In the genomic region with DNA sequence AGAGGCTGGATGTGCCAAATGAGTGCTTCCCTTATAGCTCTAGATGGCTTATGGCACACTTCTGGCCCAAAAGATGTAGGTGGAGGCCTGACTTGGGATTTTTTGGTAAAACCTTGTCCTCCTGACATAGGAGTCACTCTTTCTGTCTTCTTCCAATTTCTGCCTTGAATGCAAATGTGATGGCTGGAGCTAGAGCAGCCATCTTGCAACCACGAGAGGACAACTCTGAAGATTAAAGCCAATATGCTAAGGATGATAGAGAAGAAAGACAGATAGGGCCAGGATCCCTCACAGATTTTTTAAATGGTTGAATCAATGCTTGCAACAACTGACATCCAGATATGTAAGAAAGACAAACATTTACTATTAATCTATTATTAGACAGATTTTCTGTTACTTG, we compare ENCODE assay signal across 20 cellular contexts. TPM values are rescaled to one million over a fixed set of nuclear protein-coding genes. Genes with fewer than 3 reads are reported as not detected.
DNase-seq lines count a peak whose midpoint lies in the region; ATAC-seq, FAIRE-seq and TF ChIP-seq lines count a peak whose summit lies in the region.
"Had no signal": no experiment of that assay in that cellular context is flagged by ENCODE, and none has a peak within 500 bp of the region (broad histone marks: within the 10 kb centered on the region; RNA-seq: fewer than 3 reads in every experiment).

No MANE protein-coding gene starts in this region.

- H3K4me1 ChIP-seq in HEK293 (ENCODE audit: control insufficient read depth, insufficient read depth, low read length) (no peaks in the 10 kb centered on the region), K562 (replicated peaks in 1 of 2; ENCODE audit: control insufficient read depth in 2 of 2, insufficient read depth in 2 of 2, low read length in 2 of 2) (no peaks in the 10 kb centered on the region), osteoblast (ENCODE audit: insufficient read depth, low read length) (no peaks in the 10 kb centered on the region), heart left ventricle (no peaks in the 10 kb centered on the region), GM23248 (ENCODE audit: insufficient read depth) (no peaks in the 10 kb centered on the region)
- H3K4me1 ChIP-seq: A549; BLaER1 treated with 17β-estradiol and CSF1 and Interleukin-3, amounts not matched to agents 10 nM and 100 nM had no signal

- DNase-seq in K562 (ENCODE audit: extremely low read depth in 1 of 4, low spot score in 3 of 4) (no peak), osteoblast (ENCODE audit: insufficient read length, low spot score, missing footprints) (peak; percentile 25), heart left ventricle (no peak), GM23248 (no peak)
- DNase-seq: AML-193; Caco-2; Calu3; CD4-positive, alpha-beta T cell; CD8-positive, alpha-beta T cell; DMS79 treated with DMSO at 0.1 percent for 48 hours; GF-D8 had no signal

- no peak overlapping the region for H2AFZ ChIP-seq in K562 (ENCODE audit: low read depth, low read length)
- H2AFZ ChIP-seq in osteoblast (ENCODE audit: low read length) = no peak overlapping the region
- H2AFZ ChIP-seq in GM23248 = no peak overlapping the region

- TF ChIP-seq CTCF in HEK293 (tag by site-specific recombination; IDR thresholded peaks at IDR 0.05) (no peak), K562 (IDR thresholded peaks at IDR 0.05 in 2 of 3, conservative IDR thresholded peaks at IDR 0.05 in 1 of 3; ENCODE audit: insufficient read depth in 2 of 3, low read depth in 1 of 3, low read length in 3 of 3) (no peak), osteoblast (IDR thresholded peaks at IDR 0.05; ENCODE audit: extremely low read depth, low read depth, low read length) (no peak), heart left ventricle (IDR thresholded peaks at IDR 0.05) (no peak)

- TF ChIP-seq POLR2A in K562 (conservative IDR thresholded peaks at IDR 0.05) (no peak), heart left ventricle (IDR thresholded peaks at IDR 0.05) (no peak)

- ATAC-seq in K562 = no peak
- no peak for ATAC-seq in heart left ventricle
- ATAC-seq: A549; CD8-positive, alpha-beta T cell had no signal

- no peak for FAIRE-seq in K562 (lab: Jason Lieb, UNC)
- FAIRE-seq: A549, D721Med, G401.6, GM12891, GM19239 had no signal

- peaks cover 22 to 39% of the 10 kb centered on the region in 2 experiments for H3K27me3 ChIP-seq in K562 (ENCODE audit: control insufficient read depth in 2 of 2, insufficient read depth in 2 of 2, low read length in 2 of 2)
- H3K27me3 ChIP-seq in osteoblast (ENCODE audit: insufficient read depth, low read length) = peaks cover 5% of the 10 kb centered on the region
- peaks cover 0 to 16% (median 0%) of the 10 kb centered on the region in 9 donors for H3K27me3 ChIP-seq in heart left ventricle
- H3K27me3 ChIP-seq in GM23248 (replicated peaks; ENCODE audit: insufficient read depth) = peaks cover 20% of the 10 kb centered on the region
- H3K27me3 ChIP-seq: BLaER1 treated with 17β-estradiol and CSF1 and Interleukin-3, amounts not matched to agents 10 nM and 100 nM had no signal

- H3K27ac ChIP-seq in HEK293 (ENCODE audit: extremely low read depth, low read depth, low read length) = no peak overlapping the region
- no peak overlapping the region for H3K27ac ChIP-seq in K562 (ENCODE audit: extremely low read depth, low read depth, low read length)
- no peak overlapping the region for H3K27ac ChIP-seq in osteoblast (ENCODE audit: low read depth, low read length)
- H3K27ac ChIP-seq in heart left ventricle = no peak overlapping the region
- no peak overlapping the region for H3K27ac ChIP-seq in GM23248
- H3K27ac ChIP-seq: 22Rv1; A549; BLaER1 treated with 17β-estradiol and CSF1 and Interleukin-3, amounts not matched to agents 10 nM and 100 nM; C4-2B had no signal

- in situ Hi-C loops in K562 (cut with MboI) = no loop called here
- in situ Hi-C loops in GM23248 (cut with MboI) = no loop called here

- BruUV-seq in K562 (replicated peaks; lab: Mats Ljungman, UMichigan) = no TSS peak

- H3K9ac ChIP-seq in K562 (ENCODE audit: insufficient read depth in 1 of 2, low read depth in 2 of 2, low read length in 2 of 2) = no peak overlapping the region
- H3K9ac ChIP-seq in GM23248 = no peak overlapping the region
- H3K9ac ChIP-seq: BLaER1 treated with 17β-estradiol and CSF1 and Interleukin-3, amounts not matched to agents 10 nM and 100 nM had no signal

- no peaks in the 10 kb centered on the region for H3K79me2 ChIP-seq in K562 (ENCODE audit: control insufficient read depth, insufficient read depth, low read length)
- no peaks in the 10 kb centered on the region for H3K79me2 ChIP-seq in osteoblast (ENCODE audit: insufficient read depth, low read length)
- H3K79me2 ChIP-seq in GM23248 (ENCODE audit: insufficient read depth) = no peaks in the 10 kb centered on the region

- CTCF ChIA-PET in HEK293 (lab: Yijun Ruan, JAX) (no interaction called here), K562 (lab: Yijun Ruan, JAX; ENCODE audit: low intra/inter-chr PET ratio) (no interaction called here)

- no peaks in the 10 kb centered on the region for H3K36me3 ChIP-seq in HEK293 (ENCODE audit: control insufficient read depth in 2 of 2, insufficient read depth in 1 of 2, low read length in 2 of 2)
- H3K36me3 ChIP-seq in K562 (ENCODE audit: control insufficient read depth, insufficient read depth, low read length) = no peaks in the 10 kb centered on the region
- no peaks in the 10 kb centered on the region for H3K36me3 ChIP-seq in osteoblast (ENCODE audit: insufficient read depth, low read length)
- no peaks in the 10 kb centered on the region for H3K36me3 ChIP-seq in heart left ventricle
- H3K36me3 ChIP-seq in GM23248 (ENCODE audit: low read depth) = no peaks in the 10 kb centered on the region
- H3K36me3 ChIP-seq: BLaER1 treated with 17β-estradiol and CSF1 and Interleukin-3, amounts not matched to agents 10 nM and 100 nM had no signal

- H3K4me2 ChIP-seq in K562 (ENCODE audit: insufficient read depth, low read length) (no peak overlapping the region), osteoblast (ENCODE audit: insufficient read depth, low read length) (no peak overlapping the region), GM23248 (ENCODE audit: unreplicated experiment) (no peak overlapping the region)
- H3K4me2 ChIP-seq: A549; BLaER1 treated with 17β-estradiol and CSF1 and Interleukin-3, amounts not matched to agents 10 nM and 100 nM had no signal

- no peak for TF ChIP-seq RAD21 in K562 (CRISPR knock-in tag; conservative IDR thresholded peaks at IDR 0.05 in 1 of 2, IDR thresholded peaks at IDR 0.05 in 1 of 2)

- no peaks in the 10 kb centered on the region for H3K9me1 ChIP-seq in K562 (ENCODE audit: control insufficient read depth, insufficient read depth, low read length)

- H3K4me3 ChIP-seq in HEK293 (ENCODE audit: low read depth, low read length) (no peak overlapping the region), K562 (no peak overlapping the region), osteoblast (ENCODE audit: insufficient read depth, low read length) (no peak overlapping the region), heart left ventricle (no peak overlapping the region), GM23248 (no peak overlapping the region)
- H3K4me3 ChIP-seq: A549; BLaER1 treated with 17β-estradiol and CSF1 and Interleukin-3, amounts not matched to agents 10 nM and 100 nM had no signal

- H4K20me1 ChIP-seq in K562 (replicated peaks; ENCODE audit: control insufficient read depth, insufficient read depth, low read length) = no peaks in the 10 kb centered on the region
- H4K20me1 ChIP-seq in osteoblast (ENCODE audit: insufficient read depth, low read length) = no peaks in the 10 kb centered on the region
- no peaks in the 10 kb centered on the region for H4K20me1 ChIP-seq in GM23248 (ENCODE audit: insufficient read depth)
- H4K20me1 ChIP-seq: BLaER1 treated with 17β-estradiol and CSF1 and Interleukin-3, amounts not matched to agents 10 nM and 100 nM had no signal

- WGBS in K562 (ENCODE audit: insufficient coverage, low coverage, missing lambda C conversion rate) = 0% methylated on average over 1 of the region's 1 CpG
- WGBS in heart left ventricle, 4 donors = 88 to 93% (median 91%) methylated on average over 1 of the region's 1 CpG
- WGBS in GM23248 (ENCODE audit: low coverage in 1 of 2, low lambda C conversion rate in 2 of 2, missing lambda C conversion rate in 2 of 2), 2 experiments = 0% methylated on average over 1 of the region's 1 CpG

- H3F3A ChIP-seq in GM23248 (ENCODE audit: insufficient read depth) = no peaks in the 10 kb centered on the region

- H3K9me3 ChIP-seq in HEK293 (ENCODE audit: control insufficient read depth, insufficient read depth, low read depth, low read length) (no peaks in the 10 kb centered on the region), K562 (replicated peaks; ENCODE audit: control insufficient read depth, insufficient read depth, low read depth, low read length) (no peaks in the 10 kb centered on the region), osteoblast (ENCODE audit: low read depth, low read length) (no peaks in the 10 kb centered on the region), heart left ventricle (peaks cover 0 to 3% (median 0%) of the 10 kb centered on the region in 12 donors), GM23248 (ENCODE audit: low read depth) (no peaks in the 10 kb centered on the region)
- H3K9me3 ChIP-seq: A549, Caco-2 had no signal

- intact Hi-C loops in K562 (cut with micrococcal nuclease) = no loop called here
- intact Hi-C loops in heart left ventricle (cut with DNase I) = no loop called here

- H3K9me2 ChIP-seq in GM23248 (ENCODE audit: insufficient read depth) = no peaks in the 10 kb centered on the region

- POLR2A ChIA-PET in HEK293 (lab: Yijun Ruan, JAX) (no interaction called here), K562 (lab: Yijun Ruan, JAX) (interaction anchor here (3.4 kb wide), 1 partner anchor 10 kb away, joined by 11 read pairs; no protein-coding TSS in a partner anchor)

- no peak for TF ChIP-seq EP300 in K562 (IDR thresholded peaks at IDR 0.05; ENCODE audit: low read length)

RNA-seq across cellular contexts. Expression of a gene that starts 8.5 kb away (rescaled TPM):
- total RNA-seq in K562 (2011; cell fraction: chromatin; rRNA removed; ENCODE audit: low replicate concordance) = 0.28 and 0.65 TPM in 2 replicates
- 0.17 and 0.79 TPM in 2 replicates for total RNA-seq in K562 (2011; cell fraction: nucleolus; rRNA removed)
- 0.22 and 2.1 TPM in 2 replicates for total RNA-seq in K562 (2011; cell fraction: nucleoplasm; rRNA removed)
- total RNA-seq in K562 (2014; rRNA removed) = 0.36 and 0.94 TPM in 2 replicates
- total RNA-seq in K562 (2014; rRNA removed; fragmentation: Illumina TruSeq; extraction: Trizol) = 0.70 and 0.76 TPM in 2 replicates
- 0.75 and 0.87 TPM in 2 replicates for total RNA-seq in K562 (2015; rRNA removed; fragmentation: Illumina TruSeq; extraction: Trizol)
- total RNA-seq in K562 (2021) = 0.49 and 0.62 TPM in 2 replicates
- polyA plus RNA-seq in K562 (2011; rRNA removed) = 0.04 and 0.28 TPM in 2 replicates
- 0.07 and 0.19 TPM in 2 replicates for polyA plus RNA-seq in K562 (2011; cell fraction: cytosol; rRNA removed)
- 0.30 and 0.60 TPM in 2 replicates for polyA plus RNA-seq in K562 (2011; cell fraction: nucleus; rRNA removed)
- polyA plus RNA-seq in K562 (2012) = 0.78 and 1.8 TPM in 2 replicates
- 1.0 and 1.1 TPM in 2 replicates for polyA plus RNA-seq in K562 (2014; fragmentation: Illumina TruSeq; extraction: Trizol)
- polyA plus RNA-seq in K562 (2014; fragmentation: Nextera tagmentation; extraction: Ambion mirVana) = under 1 TPM; 0.14 to 0.35 TPM
- polyA plus RNA-seq in K562 (2014; rRNA removed) = 0.49 and 0.62 TPM in 2 replicates
- polyA minus RNA-seq in K562 (2011; rRNA and poly(A)+ RNA removed) = 0.27 TPM in 1 of 2 replicates, not detected in the other
- not detected in 2 replicates for polyA minus RNA-seq in K562 (2011; cell fraction: cytosol; rRNA and poly(A)+ RNA removed)
- polyA minus RNA-seq in K562 (2011; cell fraction: nucleus; rRNA and poly(A)+ RNA removed) = 0.13 TPM in 1 of 2 replicates, not detected in the other
- total RNA-seq in osteoblast = 23.5 and 28.9 TPM in 2 replicates
- total RNA-seq in heart left ventricle = 10 to 100 TPM; 27.7 to 49.8 (median 48.4) TPM
- polyA plus RNA-seq in heart left ventricle = 10 to 100 TPM; 14.9 to 37.4 TPM
- total RNA-seq in GM23248 (2014; rRNA removed; shearing (Covaris generic)) = 20.0 and 26.0 TPM in 2 replicates
- 30.0 and 30.6 TPM in 2 replicates for polyA plus RNA-seq in GM23248 (2016; fragmentation: Nextera tagmentation; extraction: Ambion mirVana)
